In the genomic region with DNA sequence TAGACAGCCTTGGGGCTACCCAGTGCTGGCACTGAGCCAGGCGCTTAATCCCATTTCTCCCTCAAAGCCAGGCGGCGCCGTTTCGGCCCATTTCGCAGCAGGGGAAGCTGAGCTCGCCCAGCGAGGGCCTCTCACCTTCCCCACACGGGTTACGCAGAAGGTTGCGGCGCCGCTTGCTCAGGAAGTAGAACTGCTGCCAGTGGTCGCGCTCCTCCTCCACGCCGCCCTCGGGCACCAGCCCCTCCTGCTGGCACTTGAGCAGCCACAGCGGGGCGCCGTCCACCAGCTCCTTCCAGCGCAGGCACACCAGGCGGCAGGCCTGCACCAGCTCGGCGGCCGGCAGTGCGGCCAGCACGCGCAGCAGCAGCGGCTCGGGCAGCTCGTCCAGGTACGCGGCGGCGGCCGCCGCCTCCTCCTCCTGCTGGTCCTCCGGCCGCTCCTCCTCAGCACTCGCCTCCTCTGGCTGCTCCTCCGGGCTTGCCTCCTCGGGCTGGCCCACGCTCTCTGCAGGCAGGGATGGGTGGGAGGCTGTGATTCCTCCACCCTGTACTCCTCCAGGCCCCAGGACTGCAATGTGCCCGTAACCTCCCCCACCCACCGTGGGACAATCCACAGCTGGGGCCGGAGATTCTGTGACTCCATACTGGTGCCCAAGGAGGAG, we compare ENCODE assay signal across 8 cellular contexts. TPM values are rescaled to one million over a fixed set of nuclear protein-coding genes. Genes with fewer than 3 reads are reported as not detected.
DNase-seq lines count a peak whose midpoint lies in the region; ATAC-seq and TF ChIP-seq lines count a peak whose summit lies in the region.

No MANE protein-coding gene starts in this region.

- H3K4me3 ChIP-seq in WERI-Rb-1 (ENCODE audit: low read depth, low read length) = no peak overlapping the region; the same call in none of the 2 replicates

- TF ChIP-seq CTCF in WERI-Rb-1 (IDR thresholded peaks at IDR 0.05; ENCODE audit: low read depth, low read length) (peak; percentile 81), brain (conservative IDR thresholded peaks at IDR 0.05) (peak; percentile 68 to 71)

- no peak overlapping the region for H3K27ac ChIP-seq in WERI-Rb-1

- peak overlapping the region in 4 of 5 experiments; percentile 16 to 68 (median 59) for H3K4me3 Mint-ChIP-seq in brain

- H3K9me3 ChIP-seq in WERI-Rb-1 (ENCODE audit: severe bottlenecking) = no peaks in the 10 kb centered on the region

- peaks cover 19% of the 10 kb centered on the region for H3K27me3 Mint-ChIP-seq in brain

- no peaks in the 10 kb centered on the region for H3K27me3 ChIP-seq in WERI-Rb-1 (ENCODE audit: insufficient read depth, low read depth, severe bottlenecking)

- peaks cover 0 to 3% (median 0%) of the 10 kb centered on the region in 5 experiments for H3K9me3 Mint-ChIP-seq in brain

- no peaks in the 10 kb centered on the region for H3K36me3 Mint-ChIP-seq in brain

- H3K36me3 ChIP-seq in WERI-Rb-1 = no peaks in the 10 kb centered on the region

- peaks cover 17% of the 10 kb centered on the region for H3K4me1 Mint-ChIP-seq in brain

- ATAC-seq in HG02884 (IDR thresholded peaks at IDR 0.05; ENCODE audit: unreplicated experiment) (no peak), GM21576 (IDR thresholded peaks at IDR 0.05; ENCODE audit: unreplicated experiment) (no peak)

- DNase-seq in EH (ENCODE audit: low read depth) = peak; percentile 71
- peak; percentile 81 for DNase-seq in MV-4-11 (lab: John Stamatoyannopoulos, UW)
- DNase-seq in WERI-Rb-1 = peak; percentile 81
- DNase-seq in inferior parietal cortex (ENCODE audit: extremely low spot score) = peak; percentile 66
- DNase-seq in stimulated activated CD4-positive, alpha-beta T cell treated with anti-CD3 and anti-CD28 coated beads, Interleukin-1b, Interleukin-23, amount 100 ng/mL, for 1 hour (ENCODE audit: low read depth in 2 of 2) = peak; percentile 29 to 50

- peak overlapping the region in 1 of 5 experiments; percentile 68 for H3K27ac Mint-ChIP-seq in brain

RNA-seq across cellular contexts. Expression of gene FBXO2, which starts 3.8 kb away (rescaled TPM):
- polyA plus RNA-seq in brain (ENCODE audit: insufficient read depth, low read depth, low replicate concordance) = 103 TPM

RNA-seq across cellular contexts. Expression of gene FBXO44, which starts 4.2 kb away (rescaled TPM):
- polyA plus RNA-seq in brain (ENCODE audit: insufficient read depth, low read depth, low replicate concordance) = 63.8 TPM

RNA-seq across cellular contexts. Expression of gene FBXO6, which starts 13.5 kb away (rescaled TPM):
- polyA plus RNA-seq in brain (ENCODE audit: insufficient read depth, low read depth, low replicate concordance) = 7.4 TPM

RNA-seq across cellular contexts. Expression of gene MAD2L2, which starts 30.5 kb away (rescaled TPM):
- 275 TPM for polyA plus RNA-seq in brain (ENCODE audit: insufficient read depth, low read depth, low replicate concordance)

RNA-seq across cellular contexts. Expression of gene DRAXIN, which starts 41.0 kb away (rescaled TPM):
- 15.1 TPM for polyA plus RNA-seq in brain (ENCODE audit: insufficient read depth, low read depth, low replicate concordance)
